In genomic region chr7:124162667-124163066, GRCh38 we compare ENCODE assay signal across 19 cellular contexts.
DNase-seq lines count a peak whose midpoint lies in the region; TF ChIP-seq lines count a peak whose summit lies in the region.
"Had no signal": no experiment of that assay in that cellular context is flagged by ENCODE, and none has a peak within 500 bp of the region (broad histone marks: within the 10 kb centered on the region; RNA-seq: fewer than 3 reads in every experiment).

No MANE protein-coding gene starts in this region.

- intact Hi-C loops in dorsolateral prefrontal cortex (cut with DNase I): no loop called here
- intact Hi-C loops in CD4-positive, alpha-beta memory T cell (cut with micrococcal nuclease): no loop called here

- H3K27me3 ChIP-seq in dorsolateral prefrontal cortex: no peaks in the 10 kb centered on the region
- H3K27me3 ChIP-seq in CD4-positive, alpha-beta memory T cell (ENCODE audit: insufficient read depth, low read length): no peaks in the 10 kb centered on the region

- no peaks in the 10 kb centered on the region for H3K27me3 Mint-ChIP-seq in osteocyte (ENCODE audit: unreplicated experiment)
- H3K27me3 Mint-ChIP-seq in CD4-positive, alpha-beta memory T cell: no peaks in the 10 kb centered on the region

- H3K4me3 Mint-ChIP-seq in osteocyte (ENCODE audit: unreplicated experiment): no peak overlapping the region
- no peak overlapping the region for H3K4me3 Mint-ChIP-seq in CD4-positive, alpha-beta memory T cell
- H3K4me3 Mint-ChIP-seq: CD8-positive, alpha-beta memory T cell had no signal

- peak; percentile 3 for DNase-seq in AG10803 (ENCODE audit: low read depth)
- DNase-seq in M059J (ENCODE audit: low read depth): peak; percentile 19
- peak; percentile 66 for DNase-seq in astrocyte of the cerebellum (ENCODE audit: low read depth)
- no peak for DNase-seq in osteocyte (ENCODE audit: extremely low spot score, unreplicated experiment)
- no peak for DNase-seq in dorsolateral prefrontal cortex
- no peak for DNase-seq in NCI-H1048 (lab: John Stamatoyannopoulos, UW)
- DNase-seq in stimulated activated CD4-positive, alpha-beta T cell treated with anti-CD3 and anti-CD28 coated beads, Interleukin-15, amount 100 ng/mL, for 24 hours: no peak
- no peak for DNase-seq in CD4-positive, alpha-beta memory T cell
- DNase-seq: CD8-positive, alpha-beta memory T cell; DND-41; GOT3; MV-4-11; NCI-H146; NCI-H345; NCI-H69; PC-9 had no signal

- no peak overlapping the region for H3K4me3 ChIP-seq in AG10803 (ENCODE audit: low read length)
- no peak overlapping the region for H3K4me3 ChIP-seq in astrocyte of the cerebellum (ENCODE audit: low read depth, low read length)
- H3K4me3 ChIP-seq in dorsolateral prefrontal cortex: no peak overlapping the region
- no peak overlapping the region for H3K4me3 ChIP-seq in CD4-positive, alpha-beta memory T cell (ENCODE audit: low read length in 2 of 2)
- H3K4me3 ChIP-seq: A549, PC-9, SK-N-MC had no signal

- H3K36me3 Mint-ChIP-seq in osteocyte (ENCODE audit: unreplicated experiment): peaks cover 18% of the 10 kb centered on the region
- no peaks in the 10 kb centered on the region for H3K36me3 Mint-ChIP-seq in CD4-positive, alpha-beta memory T cell
- H3K36me3 Mint-ChIP-seq: CD8-positive, alpha-beta memory T cell had no signal

- no peaks in the 10 kb centered on the region for H3K9me3 ChIP-seq in CD4-positive, alpha-beta memory T cell (ENCODE audit: control insufficient read depth in 1 of 2, low read length in 2 of 2)
- H3K9me3 ChIP-seq: A549 had no signal

- peaks cover 23% of the 10 kb centered on the region for H3K4me1 Mint-ChIP-seq in osteocyte (ENCODE audit: unreplicated experiment)
- no peaks in the 10 kb centered on the region for H3K4me1 Mint-ChIP-seq in CD4-positive, alpha-beta memory T cell
- H3K4me1 Mint-ChIP-seq: CD8-positive, alpha-beta memory T cell had no signal

- in situ Hi-C loops in astrocyte of the cerebellum (cut with HindIII; ENCODE audit: low sequenced_read_pairs): no loop called here

- H3K4me1 ChIP-seq in CD4-positive, alpha-beta memory T cell (ENCODE audit: insufficient read depth, low read length): no peaks in the 10 kb centered on the region
- H3K4me1 ChIP-seq: A549 had no signal

- CTCF ChIA-PET in CD4-positive, alpha-beta memory T cell (lab: Charles Lee; ENCODE audit: partially characterized antibody): no interaction called here

- H3K36me3 ChIP-seq in CD4-positive, alpha-beta memory T cell (ENCODE audit: insufficient read depth, low read length): no peaks in the 10 kb centered on the region

- H3K27ac Mint-ChIP-seq in osteocyte (ENCODE audit: unreplicated experiment): peak overlapping the region; percentile 37
- no peak overlapping the region for H3K27ac Mint-ChIP-seq in CD4-positive, alpha-beta memory T cell
- H3K27ac Mint-ChIP-seq: CD8-positive, alpha-beta memory T cell had no signal

- no peak for TF ChIP-seq CTCF in AG10803 (conservative IDR thresholded peaks at IDR 0.05; ENCODE audit: low read length)
- TF ChIP-seq CTCF in astrocyte of the cerebellum (IDR thresholded peaks at IDR 0.05; ENCODE audit: low read depth, low read length, missing control alignments): no peak
- no peak for TF ChIP-seq CTCF in osteocyte (IDR thresholded peaks at IDR 0.05)
- TF ChIP-seq CTCF in dorsolateral prefrontal cortex (IDR thresholded peaks at IDR 0.05 in 54 of 56, conservative IDR thresholded peaks at IDR 0.05 in 2 of 56; ENCODE audit: low read depth in 1 of 56, partially characterized antibody in 56 of 56): no peak

- H3K27ac ChIP-seq in dorsolateral prefrontal cortex: no peak overlapping the region
- no peak overlapping the region for H3K27ac ChIP-seq in CD4-positive, alpha-beta memory T cell (ENCODE audit: low read depth, low read length)
- H3K27ac ChIP-seq: A549, KMS-11, PC-9, SK-N-MC had no signal

- peaks cover 32% of the 10 kb centered on the region for H3K9me3 Mint-ChIP-seq in osteocyte (ENCODE audit: unreplicated experiment)
- peaks cover 0 to 9% (median 2%) of the 10 kb centered on the region in 8 donors for H3K9me3 Mint-ChIP-seq in CD4-positive, alpha-beta memory T cell

- POLR2A ChIA-PET in CD4-positive, alpha-beta memory T cell (lab: Charles Lee; ENCODE audit: partially characterized antibody): no interaction called here

Comparison
In these comparisons a context has a peak if more than half of its experiments do, and no peak if none do; other contexts are left out.
1. DNase-seq: peak in AG10803 (single experiment), M059J (single experiment) and astrocyte of the cerebellum (single experiment); none in osteocyte (single experiment), dorsolateral prefrontal cortex (0 of 10), NCI-H1048 (single experiment), stimulated activated CD4-positive, alpha-beta T cell treated with anti-CD3 and anti-CD28 coated beads, Interleukin-15, amount 100 ng/mL, for 24 hours (single experiment) and CD4-positive, alpha-beta memory T cell (0 of 5).